ENCODE assay signal across 1 cellular context in the genomic region with DNA sequence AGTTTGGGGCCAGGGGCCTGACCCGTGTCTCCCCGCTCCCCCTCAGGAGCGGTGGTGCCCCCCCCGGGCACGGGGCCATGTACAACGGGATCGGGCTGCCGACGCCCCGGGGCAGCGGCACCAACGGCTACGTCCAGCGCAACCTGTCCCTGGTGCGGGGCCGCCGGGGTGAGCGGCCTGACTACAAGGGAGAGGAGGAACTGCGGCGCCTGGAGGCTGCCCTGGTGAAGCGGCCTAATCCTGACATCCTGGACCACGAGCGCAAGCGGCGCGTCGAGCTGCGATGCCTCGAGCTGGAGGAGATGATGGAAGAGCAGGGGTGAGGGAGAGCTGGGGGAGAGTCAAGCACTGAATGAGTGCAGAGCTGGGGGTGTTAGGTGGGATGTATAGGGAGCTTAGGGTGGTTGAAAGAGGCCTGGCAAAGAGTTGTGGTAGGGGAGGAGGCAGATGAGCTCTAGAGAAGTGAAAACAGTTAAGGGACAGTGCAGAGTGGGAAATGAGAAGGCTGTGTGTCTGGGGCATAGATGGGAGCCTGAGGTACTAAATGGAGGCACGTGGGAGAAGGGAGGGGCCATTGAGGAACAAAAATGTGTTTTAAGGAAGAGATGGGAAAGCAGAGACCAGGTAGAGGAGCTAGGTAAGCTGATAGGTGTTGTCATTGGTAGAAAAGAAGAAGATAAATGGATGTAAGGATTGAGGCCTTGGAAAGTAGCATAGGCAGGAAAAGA.
TF ChIP-seq lines count a peak whose summit lies in the region.

No MANE protein-coding gene starts in this region.

TF ChIP-seq in HepG2, 621 proteins besides CTCF, POLR2A, EP300 and RAD21:
- TF ChIP-seq, protein P1, sequence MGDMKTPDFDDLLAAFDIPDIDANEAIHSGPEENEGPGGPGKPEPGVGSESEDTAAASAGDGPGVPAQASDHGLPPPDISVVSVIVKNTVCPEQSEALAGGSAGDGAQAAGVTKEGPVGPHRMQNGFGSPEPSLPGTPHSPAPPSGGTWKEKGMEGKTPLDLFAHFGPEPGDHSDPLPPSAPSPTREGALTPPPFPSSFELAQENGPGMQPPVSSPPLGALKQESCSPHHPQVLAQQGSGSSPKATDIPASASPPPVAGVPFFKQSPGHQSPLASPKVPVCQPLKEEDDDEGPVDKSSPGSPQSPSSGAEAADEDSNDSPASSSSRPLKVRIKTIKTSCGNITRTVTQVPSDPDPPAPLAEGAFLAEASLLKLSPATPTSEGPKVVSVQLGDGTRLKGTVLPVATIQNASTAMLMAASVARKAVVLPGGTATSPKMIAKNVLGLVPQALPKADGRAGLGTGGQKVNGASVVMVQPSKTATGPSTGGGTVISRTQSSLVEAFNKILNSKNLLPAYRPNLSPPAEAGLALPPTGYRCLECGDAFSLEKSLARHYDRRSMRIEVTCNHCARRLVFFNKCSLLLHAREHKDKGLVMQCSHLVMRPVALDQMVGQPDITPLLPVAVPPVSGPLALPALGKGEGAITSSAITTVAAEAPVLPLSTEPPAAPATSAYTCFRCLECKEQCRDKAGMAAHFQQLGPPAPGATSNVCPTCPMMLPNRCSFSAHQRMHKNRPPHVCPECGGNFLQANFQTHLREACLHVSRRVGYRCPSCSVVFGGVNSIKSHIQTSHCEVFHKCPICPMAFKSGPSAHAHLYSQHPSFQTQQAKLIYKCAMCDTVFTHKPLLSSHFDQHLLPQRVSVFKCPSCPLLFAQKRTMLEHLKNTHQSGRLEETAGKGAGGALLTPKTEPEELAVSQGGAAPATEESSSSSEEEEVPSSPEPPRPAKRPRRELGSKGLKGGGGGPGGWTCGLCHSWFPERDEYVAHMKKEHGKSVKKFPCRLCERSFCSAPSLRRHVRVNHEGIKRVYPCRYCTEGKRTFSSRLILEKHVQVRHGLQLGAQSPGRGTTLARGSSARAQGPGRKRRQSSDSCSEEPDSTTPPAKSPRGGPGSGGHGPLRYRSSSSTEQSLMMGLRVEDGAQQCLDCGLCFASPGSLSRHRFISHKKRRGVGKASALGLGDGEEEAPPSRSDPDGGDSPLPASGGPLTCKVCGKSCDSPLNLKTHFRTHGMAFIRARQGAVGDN (CRISPR knock-in tag; IDR thresholded peaks at IDR 0.05) = peak; percentile 18; the same call in 1 of the 2 replicates
- peak; percentile 82 for TF ChIP-seq RBFOX2 (IDR thresholded peaks at IDR 0.05; ENCODE audit: low read depth, low read length)
- 0 out of 2 replicates have a peak, but pooled peaks have one; percentile 50 for TF ChIP-seq POLR2AphosphoS2 (IDR thresholded peaks at IDR 0.05; ENCODE audit: low read depth, low read length)
- no peak for TF ChIP-seq TGIF2 (CRISPR knock-in tag; IDR thresholded peaks at IDR 0.05)
- peak; percentile 66 for TF ChIP-seq HNRNPK (IDR thresholded peaks at IDR 0.05; ENCODE audit: low read depth, low read length, poor library complexity, severe bottlenecking)
- TF ChIP-seq PCBP2 (optimal IDR thresholded peaks at IDR 0.05; ENCODE audit: low read depth, low read length, poor library complexity, severe bottlenecking) = peak; percentile 20
- peak; percentile 94 for TF ChIP-seq AGO2 (optimal IDR thresholded peaks at IDR 0.05; ENCODE audit: low read depth, low read length)
- TF ChIP-seq, protein P2, sequence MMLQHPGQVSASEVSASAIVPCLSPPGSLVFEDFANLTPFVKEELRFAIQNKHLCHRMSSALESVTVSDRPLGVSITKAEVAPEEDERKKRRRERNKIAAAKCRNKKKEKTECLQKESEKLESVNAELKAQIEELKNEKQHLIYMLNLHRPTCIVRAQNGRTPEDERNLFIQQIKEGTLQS (CRISPR knock-in tag; IDR thresholded peaks at IDR 0.05) = no peak
- TF ChIP-seq MAF1 (CRISPR knock-in tag; IDR thresholded peaks at IDR 0.05; ENCODE audit: borderline replicate concordance) = no peak
- 0 out of 2 replicates have a peak, but pooled peaks have one; percentile 30 for TF ChIP-seq AKAP8 (CRISPR knock-in tag; IDR thresholded peaks at IDR 0.05)
- TF ChIP-seq ZBTB38 (CRISPR knock-in tag; IDR thresholded peaks at IDR 0.05) = peak; percentile 59; the same call in 1 of the 2 replicates
- no peak for TF ChIP-seq ZNF629 (CRISPR knock-in tag; conservative IDR thresholded peaks at IDR 0.05)
- TF ChIP-seq, protein P3, sequence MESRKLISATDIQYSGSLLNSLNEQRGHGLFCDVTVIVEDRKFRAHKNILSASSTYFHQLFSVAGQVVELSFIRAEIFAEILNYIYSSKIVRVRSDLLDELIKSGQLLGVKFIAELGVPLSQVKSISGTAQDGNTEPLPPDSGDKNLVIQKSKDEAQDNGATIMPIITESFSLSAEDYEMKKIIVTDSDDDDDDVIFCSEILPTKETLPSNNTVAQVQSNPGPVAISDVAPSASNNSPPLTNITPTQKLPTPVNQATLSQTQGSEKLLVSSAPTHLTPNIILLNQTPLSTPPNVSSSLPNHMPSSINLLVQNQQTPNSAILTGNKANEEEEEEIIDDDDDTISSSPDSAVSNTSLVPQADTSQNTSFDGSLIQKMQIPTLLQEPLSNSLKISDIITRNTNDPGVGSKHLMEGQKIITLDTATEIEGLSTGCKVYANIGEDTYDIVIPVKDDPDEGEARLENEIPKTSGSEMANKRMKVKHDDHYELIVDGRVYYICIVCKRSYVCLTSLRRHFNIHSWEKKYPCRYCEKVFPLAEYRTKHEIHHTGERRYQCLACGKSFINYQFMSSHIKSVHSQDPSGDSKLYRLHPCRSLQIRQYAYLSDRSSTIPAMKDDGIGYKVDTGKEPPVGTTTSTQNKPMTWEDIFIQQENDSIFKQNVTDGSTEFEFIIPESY (CRISPR knock-in tag; IDR thresholded peaks at IDR 0.05) = peak; percentile 30; the same call in 1 of the 2 replicates
